25 cellular contexts compared by ENCODE assay signal in the genomic region with DNA sequence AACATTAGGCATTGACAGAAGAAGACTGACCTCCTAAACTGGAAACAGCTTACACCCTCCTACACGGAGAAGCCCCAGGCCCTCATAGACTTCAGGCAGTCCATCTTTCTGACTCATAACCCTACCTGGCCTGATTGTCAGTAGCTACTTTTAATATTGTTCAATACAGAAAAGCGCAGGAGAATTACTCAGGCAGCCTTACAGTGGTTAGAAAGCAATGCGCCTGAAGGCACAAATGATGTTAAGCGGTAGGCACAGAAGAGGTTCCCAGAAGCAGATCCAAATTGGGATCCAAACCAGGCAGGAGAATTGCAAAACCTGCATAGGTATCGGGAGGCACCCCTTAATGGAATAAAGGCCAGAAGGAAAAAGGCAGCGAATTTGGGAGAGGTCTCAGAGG. TPM values are rescaled to one million over a fixed set of nuclear protein-coding genes. Genes with fewer than 3 reads are reported as not detected.
DNase-seq lines count a peak whose midpoint lies in the region; ATAC-seq and TF ChIP-seq lines count a peak whose summit lies in the region.
"Had no signal": no experiment of that assay in that cellular context is flagged by ENCODE, and none has a peak within 500 bp of the region (broad histone marks: within the 10 kb centered on the region; RNA-seq: fewer than 3 reads in every experiment).

No MANE protein-coding gene starts in this region.

- H3K27ac ChIP-seq in right atrium auricular region (no peak overlapping the region), breast epithelium (peak overlapping the region; percentile 71 to 82), esophagus squamous epithelium (peak overlapping the region; percentile 69 to 85 (median 74)), stomach (peak overlapping the region in 3 of 5 donors; percentile 21 to 83 (median 51))

- TF ChIP-seq CTCF in right atrium auricular region (IDR thresholded peaks at IDR 0.05) (no peak), breast epithelium (IDR thresholded peaks at IDR 0.05) (no peak), esophagus squamous epithelium (IDR thresholded peaks at IDR 0.05) (no peak), stomach (IDR thresholded peaks at IDR 0.05) (no peak), GM13977 (IDR thresholded peaks at IDR 0.05; ENCODE audit: extremely low read depth, insufficient read depth, missing control alignments) (no peak)

- in situ Hi-C loops in GM13977 (cut with MboI; ENCODE audit: low pct_unique_long_range_greater_than_20kb, low sequenced_read_pairs, unreplicated experiment), result no loop called here

- peak; percentile 23 for DNase-seq in right atrium auricular region (ENCODE audit: low spot score)
- no peak for DNase-seq in left ventricle myocardium superior
- DNase-seq in breast epithelium (ENCODE audit: low spot score in 2 of 2), result peak in 1 of 2 donors; percentile 78
- no peak for DNase-seq in esophagus squamous epithelium (lab: John Stamatoyannopoulos, UW)
- DNase-seq in stomach, result no peak
- no peak for DNase-seq in SKM-1 (lab: John Stamatoyannopoulos, UW; ENCODE audit: unreplicated experiment)
- DNase-seq in GM13977 (ENCODE audit: low spot score), result no peak
- DNase-seq: AML-193; C1 segment of cervical spinal cord; CD8-positive, alpha-beta T cell; GDM1; Karpas-422; NCI-H1694 treated with DMSO at 0.1 percent for 48 hours; NCI-H2081 treated with DMSO at 0.1 percent for 48 hours; NCI-H2171 treated with DMSO at 0.1 percent for 48 hours; NCI-H446 treated with DMSO at 0.1 percent for 48 hours; NCI-H526 treated with DMSO at 0.1 percent for 48 hours; OCI-M1; SHP77 had no signal

- TF ChIP-seq POLR2A in breast epithelium (IDR thresholded peaks at IDR 0.05) (no peak), esophagus squamous epithelium (IDR thresholded peaks at IDR 0.05) (no peak), stomach (IDR thresholded peaks at IDR 0.05) (no peak)

- no peak for TF ChIP-seq EP300 in stomach (IDR thresholded peaks at IDR 0.05)

- intact Hi-C loops in left ventricle myocardium superior (cut with micrococcal nuclease) (no loop called here), breast epithelium (cut with DNase I; ENCODE audit: low total_unique reads) (no loop called here), esophagus squamous epithelium (cut with DNase I) (no loop called here), stomach (cut with DNase I; ENCODE audit: low total_unique reads) (no loop called here)

- H3K36me3 ChIP-seq in right atrium auricular region, result peaks cover 4% of the 10 kb centered on the region
- H3K36me3 ChIP-seq in breast epithelium, result no peaks in the 10 kb centered on the region
- peaks cover 0 to 4% (median 0%) of the 10 kb centered on the region in 3 donors for H3K36me3 ChIP-seq in esophagus squamous epithelium
- peaks cover 0 to 10% (median 2%) of the 10 kb centered on the region in 4 donors for H3K36me3 ChIP-seq in stomach

- 52 to 67% methylated on average over 6 of the region's 6 CpGs for WGBS in esophagus squamous epithelium, 2 donors
- WGBS in stomach, 5 donors, result 85 to 95% (median 91%) methylated on average over 6 of the region's 6 CpGs

- H3K9me3 ChIP-seq in right atrium auricular region, result peaks cover 0 to 7% of the 10 kb centered on the region in 2 donors
- H3K9me3 ChIP-seq in breast epithelium, result peaks cover 2 to 8% of the 10 kb centered on the region in 2 donors
- H3K9me3 ChIP-seq in esophagus squamous epithelium, result peaks cover 0 to 13% (median 3%) of the 10 kb centered on the region in 3 donors
- peaks cover 4 to 15% (median 9%) of the 10 kb centered on the region in 4 donors for H3K9me3 ChIP-seq in stomach

- no peak for ATAC-seq in left ventricle myocardium superior
- ATAC-seq in GM21360 (IDR thresholded peaks at IDR 0.05; ENCODE audit: unreplicated experiment), result no peak
- ATAC-seq: CD8-positive, alpha-beta T cell had no signal

- H3K4me1 ChIP-seq in right atrium auricular region, result peaks cover 0 to 11% of the 10 kb centered on the region in 2 donors
- H3K4me1 ChIP-seq in breast epithelium, result peaks cover 0 to 6% of the 10 kb centered on the region in 2 donors
- H3K4me1 ChIP-seq in esophagus squamous epithelium, result peaks cover 19 to 68% (median 50%) of the 10 kb centered on the region in 3 donors
- peaks cover 14 to 25% (median 20%) of the 10 kb centered on the region in 4 donors for H3K4me1 ChIP-seq in stomach

- no peaks in the 10 kb centered on the region for H3K27me3 ChIP-seq in right atrium auricular region
- H3K27me3 ChIP-seq in breast epithelium, result no peaks in the 10 kb centered on the region
- H3K27me3 ChIP-seq in esophagus squamous epithelium, result no peaks in the 10 kb centered on the region
- H3K27me3 ChIP-seq in stomach, result no peaks in the 10 kb centered on the region

- H3K4me3 ChIP-seq in right atrium auricular region, result no peak overlapping the region
- no peak overlapping the region for H3K4me3 ChIP-seq in breast epithelium
- no peak overlapping the region for H3K4me3 ChIP-seq in esophagus squamous epithelium
- no peak overlapping the region for H3K4me3 ChIP-seq in stomach

RNA-seq across cellular contexts. Expression of a gene that starts 5.4 kb away (rescaled TPM):
- 10 to 100 TPM; 25.5 to 31.4 TPM for total RNA-seq in right atrium auricular region
- 25.2 TPM for total RNA-seq in left ventricle myocardium superior
- 10 to 100 TPM; 36.8 to 41.6 (median 41.6) TPM for total RNA-seq in breast epithelium
- total RNA-seq in esophagus squamous epithelium, result 10 to 100 TPM; 19.0 to 53.8 (median 35.4) TPM
- total RNA-seq in stomach, result 10 to 100 TPM; 11.1 to 33.0 (median 29.8) TPM
- 10 to 100 TPM; 21.7 to 30.8 (median 30.5) TPM for polyA plus RNA-seq in stomach

RNA-seq across cellular contexts. Expression of a gene that starts 28.1 kb away (rescaled TPM):
- total RNA-seq in right atrium auricular region (10 to 100 TPM; 10.7 to 14.9 TPM), left ventricle myocardium superior (16.5 TPM), breast epithelium (10 to 100 TPM; 23.1 to 55.7 (median 52.8) TPM), esophagus squamous epithelium (1 to 10 TPM in 3 of 4 donors, under 1 TPM in 1; 0.57 to 9.5 (median 5.2) TPM), stomach (10 to 100 TPM in 2 of 5 donors, 1 to 10 TPM in 2, under 1 TPM in 1; 0.89 to 18.7 (median 9.7) TPM)
- polyA plus RNA-seq in stomach, result 1 to 10 TPM; 2.1 to 6.5 (median 3.0) TPM

RNA-seq across cellular contexts. Expression of a gene that starts 35.4 kb away (rescaled TPM):
- total RNA-seq in right atrium auricular region, result 1 to 10 TPM; 3.3 to 4.5 TPM
- 6.3 TPM for total RNA-seq in left ventricle myocardium superior
- total RNA-seq in breast epithelium, result 10 to 100 TPM; 21.4 to 26.5 (median 23.1) TPM
- 10 to 100 TPM; 19.6 to 29.0 (median 24.3) TPM for total RNA-seq in esophagus squamous epithelium
- total RNA-seq in stomach, result 10 to 100 TPM in 4 of 5 donors, 1 to 10 TPM in 1; 7.0 to 79.4 (median 33.5) TPM
- polyA plus RNA-seq in stomach, result 10 to 100 TPM in 1 of 3 donors, 1 to 10 TPM in 2; 6.3 to 13.2 (median 6.6) TPM

RNA-seq across cellular contexts. Expression of a gene that starts 57.7 kb away (rescaled TPM):
- total RNA-seq in right atrium auricular region (not detected), left ventricle myocardium superior (not detected), breast epithelium (not detected), esophagus squamous epithelium (not detected), stomach (not detected)
- polyA plus RNA-seq in stomach, result not detected
- total RNA-seq: A172; CD8-positive, alpha-beta T cell; Daoy; H4; M059J had no signal
- polyA plus RNA-seq: AG04450 had no signal

Comparison
In these comparisons a context has a peak if more than half of its experiments do, and no peak if none do; other contexts are left out.
1. H3K27ac ChIP-seq: peak in breast epithelium (2 of 2), esophagus squamous epithelium (4 of 4) and stomach (3 of 5); none in right atrium auricular region (0 of 2).